ENCODE assay signal across 22 cellular contexts in the genomic region with DNA sequence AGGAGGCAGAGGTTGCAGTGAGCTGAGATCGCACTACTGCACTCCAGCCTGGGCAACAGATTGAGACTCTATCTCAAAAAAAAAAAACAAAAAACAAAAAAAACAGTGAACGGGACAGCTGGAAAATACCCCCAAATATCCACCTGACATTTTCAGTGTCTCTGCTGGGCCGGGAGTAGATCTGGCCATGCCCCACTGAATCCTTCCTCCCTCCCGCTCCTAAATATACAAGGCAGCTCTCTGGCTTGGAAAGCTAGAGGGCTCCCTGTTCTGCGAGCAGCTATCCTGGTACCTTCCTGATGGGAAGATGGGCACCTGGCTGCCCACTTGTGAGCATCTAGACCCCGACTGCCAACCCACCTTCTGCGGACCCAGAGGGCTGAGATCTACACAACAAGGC. TPM values are rescaled to one million over a fixed set of nuclear protein-coding genes. Genes with fewer than 3 reads are reported as not detected.
DNase-seq lines count a peak whose midpoint lies in the region; ATAC-seq and TF ChIP-seq lines count a peak whose summit lies in the region.
"Had no signal": no experiment of that assay in that cellular context is flagged by ENCODE, and none has a peak within 500 bp of the region (broad histone marks: within the 10 kb centered on the region; RNA-seq: fewer than 3 reads in every experiment).

No MANE protein-coding gene starts in this region.

- no peak overlapping the region for H3K18ac ChIP-seq in mesenchymal stem cell (ENCODE audit: low read depth in 1 of 2, low read length in 2 of 2)

- H2BK12ac ChIP-seq in mesenchymal stem cell (ENCODE audit: low read length in 2 of 2), result no peak overlapping the region

- no peak overlapping the region for H2AFZ ChIP-seq in mesenchymal stem cell (ENCODE audit: low read depth, low read length)
- H2AFZ ChIP-seq: GM23248 had no signal

- no peak overlapping the region for H3K14ac ChIP-seq in mesenchymal stem cell (ENCODE audit: low read length in 2 of 2)

- intact Hi-C loops in tibial artery (cut with DNase I; ENCODE audit: low total_unique reads), result no loop called here

- H3K9me3 ChIP-seq in mesenchymal stem cell (ENCODE audit: control insufficient read depth, low read length), result no peaks in the 10 kb centered on the region
- H3K9me3 ChIP-seq in tibial artery, result no peaks in the 10 kb centered on the region
- H3K9me3 ChIP-seq: heart left ventricle, spleen had no signal

- no peak overlapping the region for H2AK5ac ChIP-seq in mesenchymal stem cell (ENCODE audit: low read length, severe bottlenecking)

- no peak overlapping the region for H3K4me2 ChIP-seq in mesenchymal stem cell (ENCODE audit: low read length, poor library complexity, severe bottlenecking)

- peak overlapping the region; percentile 96 for H3K27ac Mint-ChIP-seq in activated T-helper 17 cell treated with anti-CD3 and anti-CD28 coated beads, Interleukin-2, amount 50 U/mL, for 72 hours
- H3K27ac Mint-ChIP-seq: B cell; memory B cell; stimulated activated memory B cell treated with anti-CD40 and anti-IgM and Interleukin-4, amounts not matched to agents 10 μg/mL and 1 μg/mL and 100 μg/mL, for 72 hours had no signal

- H2BK5ac ChIP-seq in mesenchymal stem cell (ENCODE audit: low read depth, low read length, poor library complexity, severe bottlenecking), result no peak overlapping the region

- TF ChIP-seq CTCF in tibial artery (IDR thresholded peaks at IDR 0.05), result no peak

- peaks cover 7% of the 10 kb centered on the region for H3K36me3 Mint-ChIP-seq in activated T-helper 17 cell treated with anti-CD3 and anti-CD28 coated beads, Interleukin-2, amount 50 U/mL, for 72 hours (ENCODE audit: low read depth)
- H3K36me3 Mint-ChIP-seq: memory B cell; stimulated activated memory B cell treated with anti-CD40 and anti-IgM and Interleukin-4, amounts not matched to agents 10 μg/mL and 1 μg/mL and 100 μg/mL, for 72 hours had no signal

- H3K27me3 Mint-ChIP-seq in activated T-helper 17 cell treated with anti-CD3 and anti-CD28 coated beads, Interleukin-2, amount 50 U/mL, for 72 hours, result no peaks in the 10 kb centered on the region
- H3K27me3 Mint-ChIP-seq: B cell; stimulated activated memory B cell treated with anti-CD40 and anti-IgM and Interleukin-4, amounts not matched to agents 10 μg/mL and 1 μg/mL and 100 μg/mL, for 72 hours had no signal

- H3K4me1 Mint-ChIP-seq in activated T-helper 17 cell treated with anti-CD3 and anti-CD28 coated beads, Interleukin-2, amount 50 U/mL, for 72 hours, result peaks cover 10% of the 10 kb centered on the region

- H3K4me1 ChIP-seq in mesenchymal stem cell (ENCODE audit: control insufficient read depth, insufficient read depth, low read depth, low read length) (peaks cover 59% of the 10 kb centered on the region), tibial artery (peaks cover 0 to 100% (median 94%) of the 10 kb centered on the region in 4 donors)

- no peak overlapping the region for H2BK120ac ChIP-seq in mesenchymal stem cell (ENCODE audit: low read depth, low read length)

- H4K8ac ChIP-seq in mesenchymal stem cell (ENCODE audit: low read length), result no peak overlapping the region

- H2BK15ac ChIP-seq in mesenchymal stem cell (ENCODE audit: low read depth, poor library complexity, severe bottlenecking), result no peak overlapping the region

- peak overlapping the region; percentile 75 for H3K4me3 Mint-ChIP-seq in activated T-helper 17 cell treated with anti-CD3 and anti-CD28 coated beads, Interleukin-2, amount 50 U/mL, for 72 hours
- H3K4me3 Mint-ChIP-seq: B cell; memory B cell; stimulated activated memory B cell treated with anti-CD40 and anti-IgM and Interleukin-4, amounts not matched to agents 10 μg/mL and 1 μg/mL and 100 μg/mL, for 72 hours had no signal

- H3K27ac ChIP-seq in mesenchymal stem cell (ENCODE audit: low read length, poor library complexity, severe bottlenecking) (no peak overlapping the region), tibial artery (peak overlapping the region; percentile 68 to 81)
- H3K27ac ChIP-seq: GM23248, spleen had no signal

- H3K4ac ChIP-seq in mesenchymal stem cell (ENCODE audit: low read depth in 1 of 2, low read length in 2 of 2), result no peak overlapping the region

- H3K36me3 ChIP-seq in mesenchymal stem cell (ENCODE audit: control insufficient read depth in 1 of 2, insufficient read depth in 2 of 2, low read depth in 1 of 2, low read length in 2 of 2) (peaks cover 35 to 45% of the 10 kb centered on the region in 2 experiments), tibial artery (no peaks in the 10 kb centered on the region)
- H3K36me3 ChIP-seq: spleen had no signal

- H3K9ac ChIP-seq in mesenchymal stem cell (ENCODE audit: low read length), result peak overlapping the region; percentile 14

- H3K4me3 ChIP-seq in mesenchymal stem cell (ENCODE audit: insufficient read depth in 1 of 2, low read depth in 1 of 2, low read length in 2 of 2), result no peak overlapping the region
- H3K4me3 ChIP-seq in tibial artery, result no peak overlapping the region
- H3K4me3 ChIP-seq: dorsolateral prefrontal cortex, GM23248, heart left ventricle, spleen had no signal

- no peak overlapping the region for H4K91ac ChIP-seq in mesenchymal stem cell (ENCODE audit: low read length)

- 81% methylated on average over 7 of the region's 7 CpGs for WGBS in mesenchymal stem cell

- no peaks in the 10 kb centered on the region for H3K9me3 Mint-ChIP-seq in activated T-helper 17 cell treated with anti-CD3 and anti-CD28 coated beads, Interleukin-2, amount 50 U/mL, for 72 hours
- H3K9me3 Mint-ChIP-seq: memory B cell; stimulated activated memory B cell treated with anti-CD40 and anti-IgM and Interleukin-4, amounts not matched to agents 10 μg/mL and 1 μg/mL and 100 μg/mL, for 72 hours had no signal

- H3K27me3 ChIP-seq in mesenchymal stem cell (ENCODE audit: control insufficient read depth in 1 of 2, insufficient read depth in 1 of 2, low read length in 2 of 2), result no peaks in the 10 kb centered on the region
- H3K27me3 ChIP-seq in tibial artery, result no peaks in the 10 kb centered on the region
- H3K27me3 ChIP-seq: dorsolateral prefrontal cortex, heart left ventricle, spleen had no signal

- H3K23ac ChIP-seq in mesenchymal stem cell (ENCODE audit: low read length in 2 of 2), result no peak overlapping the region

- peaks cover 4% of the 10 kb centered on the region for H3K79me1 ChIP-seq in mesenchymal stem cell (replicated peaks; ENCODE audit: low read length, poor library complexity, severe bottlenecking)

- peak; percentile 17 for DNase-seq in NCI-H2171 treated with DMSO at 0.1 percent for 48 hours (lab: John Stamatoyannopoulos, UW)
- no peak for DNase-seq in NCI-H2171 (lab: John Stamatoyannopoulos, UW)
- DNase-seq in mesenchymal stem cell, result no peak
- no peak for DNase-seq in tibial artery
- no peak for DNase-seq in H4 (ENCODE audit: low spot score)
- DNase-seq in HuH-7.5 (ENCODE audit: low spot score), result no peak
- DNase-seq: activated naive CD4-positive, alpha-beta T cell treated with anti-CD3 and anti-CD28 coated beads, Interleukin-2, amount 50 U/mL, for 16 hours; DMS79 treated with DMSO at 0.1 percent for 48 hours; dorsolateral prefrontal cortex; GM23248; KG1; left cardiac atrium; NCI-H526 treated with DMSO at 0.1 percent for 48 hours; spleen; stimulated activated CD4-positive, alpha-beta T cell treated with anti-CD3 and anti-CD28 coated beads, Interleukin-2, amount 100 ng/mL, for 48 hours; T-helper 2 cell had no signal

- ATAC-seq in activated T-helper 17 cell treated with anti-CD3 and anti-CD28 coated beads, Interleukin-2, amount 50 U/mL, for 72 hours (replicated peaks), result no peak
- no peak for ATAC-seq in SK-N-SH treated with all-trans-retinoic acid at 6 μM for 48 hours
- ATAC-seq: heart left ventricle; left cardiac atrium; stimulated activated memory B cell treated with anti-CD40 and anti-IgM and Interleukin-4, amounts not matched to agents 10 μg/mL and 1 μg/mL and 100 μg/mL, for 72 hours had no signal

TF ChIP-seq in SK-N-SH treated with all-trans-retinoic acid at 6 μM for 48 hours, 23 proteins besides CTCF, POLR2A, EP300 and RAD21 (continues in another document):
- TF ChIP-seq ISL1 (CRISPR knock-in tag; IDR thresholded peaks at IDR 0.05), result no peak
- TF ChIP-seq ZC3H10 (CRISPR knock-in tag; IDR thresholded peaks at IDR 0.05), result no peak
- no peak for TF ChIP-seq ZNF565 (CRISPR knock-in tag; conservative IDR thresholded peaks at IDR 0.05; ENCODE audit: low read depth)
- no peak for TF ChIP-seq ZFP30 (CRISPR knock-in tag; IDR thresholded peaks at IDR 0.05)
- TF ChIP-seq, protein P1, sequence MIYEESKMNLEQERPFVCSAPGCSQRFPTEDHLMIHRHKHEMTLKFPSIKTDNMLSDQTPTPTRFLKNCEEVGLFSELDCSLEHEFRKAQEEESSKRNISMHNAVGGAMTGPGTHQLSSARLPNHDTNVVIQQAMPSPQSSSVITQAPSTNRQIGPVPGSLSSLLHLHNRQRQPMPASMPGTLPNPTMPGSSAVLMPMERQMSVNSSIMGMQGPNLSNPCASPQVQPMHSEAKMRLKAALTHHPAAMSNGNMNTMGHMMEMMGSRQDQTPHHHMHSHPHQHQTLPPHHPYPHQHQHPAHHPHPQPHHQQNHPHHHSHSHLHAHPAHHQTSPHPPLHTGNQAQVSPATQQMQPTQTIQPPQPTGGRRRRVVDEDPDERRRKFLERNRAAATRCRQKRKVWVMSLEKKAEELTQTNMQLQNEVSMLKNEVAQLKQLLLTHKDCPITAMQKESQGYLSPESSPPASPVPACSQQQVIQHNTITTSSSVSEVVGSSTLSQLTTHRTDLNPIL (CRISPR knock-in tag; IDR thresholded peaks at IDR 0.05; ENCODE audit: low read depth), result no peak
- TF ChIP-seq TCF4 (CRISPR knock-in tag; IDR thresholded peaks at IDR 0.05; ENCODE audit: borderline replicate concordance), result no peak
- TF ChIP-seq, protein P2, sequence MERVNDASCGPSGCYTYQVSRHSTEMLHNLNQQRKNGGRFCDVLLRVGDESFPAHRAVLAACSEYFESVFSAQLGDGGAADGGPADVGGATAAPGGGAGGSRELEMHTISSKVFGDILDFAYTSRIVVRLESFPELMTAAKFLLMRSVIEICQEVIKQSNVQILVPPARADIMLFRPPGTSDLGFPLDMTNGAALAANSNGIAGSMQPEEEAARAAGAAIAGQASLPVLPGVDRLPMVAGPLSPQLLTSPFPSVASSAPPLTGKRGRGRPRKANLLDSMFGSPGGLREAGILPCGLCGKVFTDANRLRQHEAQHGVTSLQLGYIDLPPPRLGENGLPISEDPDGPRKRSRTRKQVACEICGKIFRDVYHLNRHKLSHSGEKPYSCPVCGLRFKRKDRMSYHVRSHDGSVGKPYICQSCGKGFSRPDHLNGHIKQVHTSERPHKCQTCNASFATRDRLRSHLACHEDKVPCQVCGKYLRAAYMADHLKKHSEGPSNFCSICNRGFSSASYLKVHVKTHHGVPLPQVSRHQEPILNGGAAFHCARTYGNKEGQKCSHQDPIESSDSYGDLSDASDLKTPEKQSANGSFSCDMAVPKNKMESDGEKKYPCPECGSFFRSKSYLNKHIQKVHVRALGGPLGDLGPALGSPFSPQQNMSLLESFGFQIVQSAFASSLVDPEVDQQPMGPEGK (CRISPR knock-in tag; IDR thresholded peaks at IDR 0.05; ENCODE audit: borderline replicate concordance), result no peak
- TF ChIP-seq PPARA (CRISPR knock-in tag; IDR thresholded peaks at IDR 0.05; ENCODE audit: borderline replicate concordance), result no peak

RNA-seq across cellular contexts. Expression of a gene that starts 21.4 kb away (rescaled TPM):
- total RNA-seq in activated T-helper 17 cell treated with anti-CD3 and anti-CD28 coated beads, Interleukin-2, amount 50 U/mL, for 72 hours, result 10 to 100 TPM in 1 of 2 donors, 1 to 10 TPM in 1; 8.1 to 14.4 TPM
- 34.8 TPM for polyA plus RNA-seq in mesenchymal stem cell (2013, experiment 1 of 2)
- 35.0 TPM for polyA plus RNA-seq in mesenchymal stem cell (2013, experiment 2 of 2)
- 10.6 and 12.2 TPM in 2 replicates for total RNA-seq in H4 (2014; rRNA removed; shearing (Covaris generic))
